ENCODE assay signal across 12 cellular contexts in genomic region chr20:44522841-44523240, GRCh38. TPM values are rescaled to one million over a fixed set of nuclear protein-coding genes. Genes with fewer than 3 reads are reported as not detected.
DNase-seq lines count a peak whose midpoint lies in the region; ATAC-seq and TF ChIP-seq lines count a peak whose summit lies in the region.
"Had no signal": no experiment of that assay in that cellular context is flagged by ENCODE, and none has a peak within 500 bp of the region (broad histone marks: within the 10 kb centered on the region; RNA-seq: fewer than 3 reads in every experiment).

No MANE protein-coding gene starts in this region.

- H3K27ac Mint-ChIP-seq in activated CD8-positive, alpha-beta T cell treated with anti-CD3 and anti-CD28 coated beads for 36 hours, result peak overlapping the region; percentile 92
- H3K27ac Mint-ChIP-seq in activated CD8-positive, alpha-beta T cell treated with anti-CD3 and anti-CD28 coated beads, Interleukin-2, amount 10 ng/mL, durations not matched to agents 7 days and 5 days, result no peak overlapping the region
- peak overlapping the region; percentile 93 to 94 for H3K27ac Mint-ChIP-seq in T-cell
- peak overlapping the region; percentile 95 to 100 (median 98) for H3K27ac Mint-ChIP-seq in immature natural killer cell
- H3K27ac Mint-ChIP-seq in stimulated activated memory B cell treated with anti-CD40 and anti-IgM and Interleukin-4, amounts not matched to agents 10 μg/mL and 1 μg/mL and 100 μg/mL, for 72 hours, result peak overlapping the region; percentile 62

- no peaks in the 10 kb centered on the region for H3K27me3 Mint-ChIP-seq in activated CD8-positive, alpha-beta T cell treated with anti-CD3 and anti-CD28 coated beads for 36 hours
- H3K27me3 Mint-ChIP-seq in activated CD8-positive, alpha-beta T cell treated with anti-CD3 and anti-CD28 coated beads, Interleukin-2, amount 10 ng/mL, durations not matched to agents 7 days and 5 days (ENCODE audit: low read depth), result no peaks in the 10 kb centered on the region
- H3K27me3 Mint-ChIP-seq in T-cell, result no peaks in the 10 kb centered on the region
- H3K27me3 Mint-ChIP-seq in immature natural killer cell (ENCODE audit: low read depth in 3 of 3), result peaks cover 4 to 23% (median 18%) of the 10 kb centered on the region in 3 donors
- no peaks in the 10 kb centered on the region for H3K27me3 Mint-ChIP-seq in stimulated activated memory B cell treated with anti-CD40 and anti-IgM and Interleukin-4, amounts not matched to agents 10 μg/mL and 1 μg/mL and 100 μg/mL, for 72 hours

- CTCF ChIA-PET in activated CD8-positive, alpha-beta T cell treated with anti-CD3 and anti-CD28 coated beads for 36 hours (lab: Charles Lee), result interaction anchor here (1.9 kb wide), 1 partner anchor 87 kb away, joined by 10 read pairs; no protein-coding TSS in a partner anchor
- CTCF ChIA-PET in activated CD8-positive, alpha-beta T cell treated with anti-CD3 and anti-CD28 coated beads, Interleukin-2, amount 10 ng/mL, durations not matched to agents 7 days and 5 days (lab: Charles Lee), result interaction anchor here (1.7 to 2.1 kb wide), 3 partner anchors 87 to 305 kb away, joined by 6 to 9 read pairs (median 7); no protein-coding TSS in a partner anchor
- CTCF ChIA-PET in T-cell (lab: Charles Lee), result interaction anchor here in 1 of 2 donors (1.0 to 1.1 kb wide), 2 partner anchors 20 to 87 kb away, joined by 3 read pairs; no protein-coding TSS in a partner anchor

- H3K9me3 Mint-ChIP-seq in activated CD8-positive, alpha-beta T cell treated with anti-CD3 and anti-CD28 coated beads for 36 hours, result no peaks in the 10 kb centered on the region
- no peaks in the 10 kb centered on the region for H3K9me3 Mint-ChIP-seq in activated CD8-positive, alpha-beta T cell treated with anti-CD3 and anti-CD28 coated beads, Interleukin-2, amount 10 ng/mL, durations not matched to agents 7 days and 5 days (ENCODE audit: insufficient read depth)
- no peaks in the 10 kb centered on the region for H3K9me3 Mint-ChIP-seq in T-cell
- H3K9me3 Mint-ChIP-seq in immature natural killer cell, result no peaks in the 10 kb centered on the region
- no peaks in the 10 kb centered on the region for H3K9me3 Mint-ChIP-seq in stimulated activated memory B cell treated with anti-CD40 and anti-IgM and Interleukin-4, amounts not matched to agents 10 μg/mL and 1 μg/mL and 100 μg/mL, for 72 hours

- H3K36me3 Mint-ChIP-seq in activated CD8-positive, alpha-beta T cell treated with anti-CD3 and anti-CD28 coated beads for 36 hours (ENCODE audit: low read depth), result no peaks in the 10 kb centered on the region
- peaks cover 8% of the 10 kb centered on the region for H3K36me3 Mint-ChIP-seq in activated CD8-positive, alpha-beta T cell treated with anti-CD3 and anti-CD28 coated beads, Interleukin-2, amount 10 ng/mL, durations not matched to agents 7 days and 5 days (ENCODE audit: low read depth)
- peaks cover 6% of the 10 kb centered on the region for H3K36me3 Mint-ChIP-seq in T-cell
- H3K36me3 Mint-ChIP-seq in immature natural killer cell, result no peaks in the 10 kb centered on the region
- H3K36me3 Mint-ChIP-seq in stimulated activated memory B cell treated with anti-CD40 and anti-IgM and Interleukin-4, amounts not matched to agents 10 μg/mL and 1 μg/mL and 100 μg/mL, for 72 hours, result peaks cover 9% of the 10 kb centered on the region

- TF ChIP-seq CTCF in activated CD8-positive, alpha-beta T cell treated with anti-CD3 and anti-CD28 coated beads for 36 hours (IDR thresholded peaks at IDR 0.05), result no peak

- intact Hi-C loops in activated CD8-positive, alpha-beta T cell treated with anti-CD3 and anti-CD28 coated beads for 36 hours (cut with micrococcal nuclease), result no loop called here

- no peak for ATAC-seq in activated CD8-positive, alpha-beta T cell treated with anti-CD3 and anti-CD28 coated beads for 36 hours
- ATAC-seq in activated CD8-positive, alpha-beta T cell treated with anti-CD3 and anti-CD28 coated beads, Interleukin-2, amount 10 ng/mL, durations not matched to agents 7 days and 5 days, result no peak
- ATAC-seq in T-cell (replicated peaks in 1 of 4), result no peak
- no peak for ATAC-seq in stimulated activated memory B cell treated with anti-CD40 and anti-IgM and Interleukin-4, amounts not matched to agents 10 μg/mL and 1 μg/mL and 100 μg/mL, for 72 hours
- ATAC-seq in GM18868 (IDR thresholded peaks at IDR 0.05; ENCODE audit: unreplicated experiment), result no peak
- ATAC-seq in HG03135 (IDR thresholded peaks at IDR 0.05; ENCODE audit: unreplicated experiment), result no peak

- no peak for DNase-seq in activated CD8-positive, alpha-beta T cell treated with anti-CD3 and anti-CD28 coated beads for 36 hours
- DNase-seq in activated CD8-positive, alpha-beta T cell treated with anti-CD3 and anti-CD28 coated beads, Interleukin-2, amount 10 ng/mL, durations not matched to agents 7 days and 5 days, result no peak
- DNase-seq in T-cell (no peak), immature natural killer cell (no peak), NCI-H2081 (lab: John Stamatoyannopoulos, UW) (no peak)
- DNase-seq: activated CD4-positive, alpha-beta T cell treated with anti-CD3 and anti-CD28 coated beads, Interleukin-2, amount 50 U/mL, for 4 hours; cortex of kidney; Kasumi-1; stimulated activated CD8-positive, alpha-beta memory T cell treated with anti-CD3 and anti-CD28 coated beads, Interleukin-4, amount 100 ng/mL, for 48 hours had no signal

- peaks cover 36% of the 10 kb centered on the region for H3K4me1 Mint-ChIP-seq in activated CD8-positive, alpha-beta T cell treated with anti-CD3 and anti-CD28 coated beads for 36 hours (ENCODE audit: low read depth)
- H3K4me1 Mint-ChIP-seq in activated CD8-positive, alpha-beta T cell treated with anti-CD3 and anti-CD28 coated beads, Interleukin-2, amount 10 ng/mL, durations not matched to agents 7 days and 5 days (ENCODE audit: low read depth), result peaks cover 37% of the 10 kb centered on the region
- H3K4me1 Mint-ChIP-seq in T-cell, result peaks cover 38 to 48% (median 45%) of the 10 kb centered on the region in 3 donors
- peaks cover 45 to 49% of the 10 kb centered on the region in 2 donors for H3K4me1 Mint-ChIP-seq in immature natural killer cell
- H3K4me1 Mint-ChIP-seq in stimulated activated memory B cell treated with anti-CD40 and anti-IgM and Interleukin-4, amounts not matched to agents 10 μg/mL and 1 μg/mL and 100 μg/mL, for 72 hours, result peaks cover 37% of the 10 kb centered on the region

- peak overlapping the region; percentile 83 for H3K4me3 Mint-ChIP-seq in activated CD8-positive, alpha-beta T cell treated with anti-CD3 and anti-CD28 coated beads for 36 hours
- no peak overlapping the region for H3K4me3 Mint-ChIP-seq in activated CD8-positive, alpha-beta T cell treated with anti-CD3 and anti-CD28 coated beads, Interleukin-2, amount 10 ng/mL, durations not matched to agents 7 days and 5 days
- H3K4me3 Mint-ChIP-seq in T-cell (peak overlapping the region in 2 of 3 donors; percentile 74 to 90), immature natural killer cell (peak overlapping the region; percentile 84 to 94 (median 89))
- H3K4me3 Mint-ChIP-seq in stimulated activated memory B cell treated with anti-CD40 and anti-IgM and Interleukin-4, amounts not matched to agents 10 μg/mL and 1 μg/mL and 100 μg/mL, for 72 hours, result peak overlapping the region; percentile 38

- POLR2A ChIA-PET in activated CD8-positive, alpha-beta T cell treated with anti-CD3 and anti-CD28 coated beads for 36 hours (lab: Charles Lee), result interaction anchor here (1.4 to 1.7 kb wide), 2 partner anchors 27 to 368 kb away, joined by 3 to 4 read pairs; no protein-coding TSS in a partner anchor
- POLR2A ChIA-PET in activated CD8-positive, alpha-beta T cell treated with anti-CD3 and anti-CD28 coated beads, Interleukin-2, amount 10 ng/mL, durations not matched to agents 7 days and 5 days (lab: Charles Lee), result no interaction called here
- POLR2A ChIA-PET in T-cell (lab: Charles Lee), result no interaction called here

RNA-seq across cellular contexts. Expression of gene SERINC3, which starts 1.0 kb away (rescaled TPM):
- 10 to 100 TPM; 43.1 to 44.6 TPM for total RNA-seq in activated CD8-positive, alpha-beta T cell treated with anti-CD3 and anti-CD28 coated beads for 36 hours
- 10 to 100 TPM; 56.3 to 57.8 TPM for total RNA-seq in activated CD8-positive, alpha-beta T cell treated with anti-CD3 and anti-CD28 coated beads, Interleukin-2, amount 10 ng/mL, durations not matched to agents 7 days and 5 days
- 10 to 100 TPM; 60.5 to 83.0 (median 78.4) TPM for total RNA-seq in T-cell
- 100 to 1,000 TPM; 180 to 266 (median 215) TPM for polyA plus RNA-seq in immature natural killer cell

RNA-seq across cellular contexts. Expression of gene TTPAL, which starts 47.2 kb away (rescaled TPM):
- 10 to 100 TPM; 15.2 to 19.5 TPM for total RNA-seq in activated CD8-positive, alpha-beta T cell treated with anti-CD3 and anti-CD28 coated beads for 36 hours
- total RNA-seq in activated CD8-positive, alpha-beta T cell treated with anti-CD3 and anti-CD28 coated beads, Interleukin-2, amount 10 ng/mL, durations not matched to agents 7 days and 5 days, result 10 to 100 TPM; 18.0 to 18.4 TPM
- total RNA-seq in T-cell, result 10 to 100 TPM; 14.6 to 19.2 (median 16.8) TPM
- 10 to 100 TPM in 1 of 3 donors, 1 to 10 TPM in 2; 5.0 to 13.8 (median 5.6) TPM for polyA plus RNA-seq in immature natural killer cell

RNA-seq across cellular contexts. Expression of gene PKIG, which starts 59.5 kb away (rescaled TPM):
- total RNA-seq in activated CD8-positive, alpha-beta T cell treated with anti-CD3 and anti-CD28 coated beads for 36 hours, result 1 to 10 TPM; 4.8 TPM
- total RNA-seq in activated CD8-positive, alpha-beta T cell treated with anti-CD3 and anti-CD28 coated beads, Interleukin-2, amount 10 ng/mL, durations not matched to agents 7 days and 5 days, result 1 to 10 TPM; 2.1 to 2.2 TPM
- total RNA-seq in T-cell, result 1 to 10 TPM; 2.1 to 7.7 (median 4.7) TPM
- polyA plus RNA-seq in immature natural killer cell, result 1 to 10 TPM; 1.6 to 2.6 (median 1.8) TPM
